Comparison of ENCODE assay signal across 13 cellular contexts in genomic region chr2:17515652-17516051, GRCh38. TPM values are rescaled to one million over a fixed set of nuclear protein-coding genes. Genes with fewer than 3 reads are reported as not detected.
A peak's percentile ranks its signal among the peaks of the same experiment; 100 is the strongest.
DNase-seq lines count a peak whose midpoint lies in the region; ATAC-seq, FAIRE-seq and TF ChIP-seq lines count a peak whose summit lies in the region.
"Had no signal": no experiment of that assay in that cellular context is flagged by ENCODE, and none has a peak within 500 bp of the region (broad histone marks: within the 10 kb centered on the region; RNA-seq: fewer than 3 reads in every experiment).

No MANE protein-coding gene starts in this region.

- TF ChIP-seq RAD21 in HCT116 (IDR thresholded peaks at IDR 0.05; ENCODE audit: low read depth), result no peak

- ATAC-seq in GM18907 (IDR thresholded peaks at IDR 0.05; ENCODE audit: unreplicated experiment) (peak; percentile 42), HCT116 (no peak), HG03460 (IDR thresholded peaks at IDR 0.05; ENCODE audit: unreplicated experiment) (peak; percentile 42)

- intact Hi-C loops in HCT116 (cut with micrococcal nuclease), result no loop called here
- intact Hi-C loops in kidney (cut with DNase I), result no loop called here
- intact Hi-C loops in tibial artery (cut with DNase I; ENCODE audit: low total_unique reads), result no loop called here

- no peaks in the 10 kb centered on the region for H3K27me3 ChIP-seq in HCT116 (ENCODE audit: insufficient read depth, low read length)
- H3K27me3 ChIP-seq in tibial artery, result no peaks in the 10 kb centered on the region

- H3K79me2 ChIP-seq in HCT116 (ENCODE audit: insufficient read depth, low read length), result no peaks in the 10 kb centered on the region

- H4K20me1 ChIP-seq in HCT116 (ENCODE audit: insufficient read depth), result no peaks in the 10 kb centered on the region

- H3K9me3 ChIP-seq in HCT116 (ENCODE audit: control insufficient read depth in 1 of 2, insufficient read depth in 1 of 2, low read depth in 1 of 2, low read length in 2 of 2), result no peaks in the 10 kb centered on the region
- no peaks in the 10 kb centered on the region for H3K9me3 ChIP-seq in kidney (ENCODE audit: control insufficient read depth in 1 of 2, low read length in 2 of 2)
- H3K9me3 ChIP-seq in tibial artery, result no peaks in the 10 kb centered on the region

- RAD21 ChIA-PET in HCT116 (lab: Charles Lee; ENCODE audit: low non-redundant PET in 1 of 2, low total read pairs in 2 of 2, uncharacterized antibody in 2 of 2, unreplicated experiment in 2 of 2), result no interaction called here

- no peak overlapping the region for H3K4me3 ChIP-seq in HCT116 (replicated peaks in 1 of 2; ENCODE audit: low read depth in 1 of 2, low read length in 2 of 2)
- no peak overlapping the region for H3K4me3 ChIP-seq in kidney (ENCODE audit: low read length in 2 of 2)
- H3K4me3 ChIP-seq in tibial artery, result no peak overlapping the region

- POLR2A ChIA-PET in HCT116 (lab: Charles Lee), result no interaction called here

- no TSS peak for BruUV-seq in HCT116 (replicated peaks; lab: Mats Ljungman, UMichigan)

- DNase-seq in HCT116 (ENCODE audit: low read depth, low spot score), result no peak
- no peak for DNase-seq in kidney
- no peak for DNase-seq in tibial artery
- no peak for DNase-seq in EL
- DNase-seq in effector CD8-positive, alpha-beta T cell (lab: John Stamatoyannopoulos, UW), result no peak
- DNase-seq: activated CD4-positive, alpha-beta T cell treated with anti-CD3 and anti-CD28 coated beads, Interleukin-2, amount 50 U/mL, for 48 hours; central memory CD4-positive, alpha-beta T cell; NCI-H1694 treated with DMSO at 0.1 percent for 48 hours; NCI-H774; stimulated activated CD4-positive, alpha-beta T cell treated with anti-CD3 and anti-CD28 coated beads, Interleukin-2, amount 100 ng/mL, for 48 hours; T-helper 1 cell had no signal

- FAIRE-seq in kidney (lab: Jason Lieb, UNC), result peak; percentile 51

- peak overlapping the region; percentile 51 for H2AFZ ChIP-seq in HCT116 (ENCODE audit: low read depth, low read length, poor library complexity, severe bottlenecking)

- H3K36me3 ChIP-seq in HCT116 (ENCODE audit: control insufficient read depth in 1 of 2, insufficient read depth in 2 of 2, low read length in 2 of 2) (no peaks in the 10 kb centered on the region), kidney (ENCODE audit: control insufficient read depth in 1 of 2, insufficient read depth in 2 of 2, low read length in 2 of 2) (no peaks in the 10 kb centered on the region), tibial artery (no peaks in the 10 kb centered on the region)

- TF ChIP-seq POLR2A in HCT116 (IDR thresholded peaks at IDR 0.05; ENCODE audit: borderline replicate concordance, extremely low read depth, insufficient read depth, insufficient read length), result no peak

- H3K9me2 ChIP-seq in HCT116 (ENCODE audit: insufficient read depth), result no peaks in the 10 kb centered on the region

- CTCF ChIA-PET in HCT116 (lab: Charles Lee), result no interaction called here

- H3K27ac ChIP-seq in HCT116 (ENCODE audit: low read depth, low read length) (no peak overlapping the region), kidney (ENCODE audit: low read depth in 2 of 2, low read length in 2 of 2) (no peak overlapping the region), tibial artery (no peak overlapping the region)

- no peak overlapping the region for H3K9ac ChIP-seq in HCT116 (ENCODE audit: low read length)
- no peak overlapping the region for H3K9ac ChIP-seq in kidney (ENCODE audit: low read length in 2 of 2)

- peaks cover 0 to 11% of the 10 kb centered on the region in 2 experiments; a peak in 3 of 4 replicates for H3K4me1 ChIP-seq in HCT116 (ENCODE audit: control insufficient read depth in 1 of 2, insufficient read depth in 2 of 2, low read length in 2 of 2)
- H3K4me1 ChIP-seq in kidney (ENCODE audit: control insufficient read depth in 1 of 2, insufficient read depth in 1 of 2, low read depth in 1 of 2, low read length in 2 of 2), result peaks cover 0 to 4% of the 10 kb centered on the region in 2 donors
- H3K4me1 ChIP-seq in tibial artery, result peaks cover 0 to 8% (median 3%) of the 10 kb centered on the region in 4 donors

- no peak for TF ChIP-seq CTCF in HCT116 (IDR thresholded peaks at IDR 0.05 in 2 of 3, conservative IDR thresholded peaks at IDR 0.05 in 1 of 3; ENCODE audit: borderline replicate concordance in 1 of 3, insufficient read depth in 1 of 3, low read depth in 2 of 3, low read length in 2 of 3)
- TF ChIP-seq CTCF in kidney (IDR thresholded peaks at IDR 0.05; ENCODE audit: borderline replicate concordance, extremely low read depth, insufficient read depth), result no peak
- TF ChIP-seq CTCF in tibial artery (IDR thresholded peaks at IDR 0.05), result no peak

- H3K4me2 ChIP-seq in HCT116 (ENCODE audit: low read length), result no peak overlapping the region

TF ChIP-seq in HCT116, 20 proteins besides CTCF, POLR2A, EP300 and RAD21:
- no peak for TF ChIP-seq ZNF274 (IDR thresholded peaks at IDR 0.05; ENCODE audit: low read depth, low read length)
- no peak for TF ChIP-seq ELF1 (IDR thresholded peaks at IDR 0.05; ENCODE audit: borderline replicate concordance, low read depth)
- TF ChIP-seq ZFX (IDR thresholded peaks at IDR 0.05), result no peak
- TF ChIP-seq TCF7L2 (IDR thresholded peaks at IDR 0.05; ENCODE audit: borderline replicate concordance, extremely low read depth, insufficient read depth, insufficient read length), result no peak
- TF ChIP-seq SP1 (IDR thresholded peaks at IDR 0.05; ENCODE audit: low read depth), result no peak
- no peak for TF ChIP-seq MAX (IDR thresholded peaks at IDR 0.05)
- TF ChIP-seq JUND (IDR thresholded peaks at IDR 0.05), result no peak
- TF ChIP-seq CBX3 (IDR thresholded peaks at IDR 0.05; ENCODE audit: low read depth), result no peak
- no peak for TF ChIP-seq REST (IDR thresholded peaks at IDR 0.05; ENCODE audit: low read depth)

RNA-seq across cellular contexts. Expression of gene RAD51AP2, which starts 2.6 kb away (rescaled TPM):
- total RNA-seq in HCT116 (2021; ENCODE audit: unreplicated experiment) (0.10 TPM), kidney (not detected)
- polyA plus RNA-seq in HCT116 (2012), result 0.02 and 0.03 TPM in 2 replicates
- not detected for polyA plus RNA-seq in kidney (ENCODE audit: insufficient read depth, low read depth, low replicate concordance)

RNA-seq across cellular contexts. Expression of gene VSNL1, which starts 24.8 kb away (rescaled TPM):
- 4.6 TPM for total RNA-seq in HCT116 (2021; ENCODE audit: unreplicated experiment)
- polyA plus RNA-seq in HCT116 (2012), result 9.2 and 12.5 TPM in 2 replicates
- 0.44 TPM for total RNA-seq in kidney
- 1.0 TPM for polyA plus RNA-seq in kidney (ENCODE audit: insufficient read depth, low read depth, low replicate concordance)
